1 cellular context compared by ENCODE assay signal in the genomic region with DNA sequence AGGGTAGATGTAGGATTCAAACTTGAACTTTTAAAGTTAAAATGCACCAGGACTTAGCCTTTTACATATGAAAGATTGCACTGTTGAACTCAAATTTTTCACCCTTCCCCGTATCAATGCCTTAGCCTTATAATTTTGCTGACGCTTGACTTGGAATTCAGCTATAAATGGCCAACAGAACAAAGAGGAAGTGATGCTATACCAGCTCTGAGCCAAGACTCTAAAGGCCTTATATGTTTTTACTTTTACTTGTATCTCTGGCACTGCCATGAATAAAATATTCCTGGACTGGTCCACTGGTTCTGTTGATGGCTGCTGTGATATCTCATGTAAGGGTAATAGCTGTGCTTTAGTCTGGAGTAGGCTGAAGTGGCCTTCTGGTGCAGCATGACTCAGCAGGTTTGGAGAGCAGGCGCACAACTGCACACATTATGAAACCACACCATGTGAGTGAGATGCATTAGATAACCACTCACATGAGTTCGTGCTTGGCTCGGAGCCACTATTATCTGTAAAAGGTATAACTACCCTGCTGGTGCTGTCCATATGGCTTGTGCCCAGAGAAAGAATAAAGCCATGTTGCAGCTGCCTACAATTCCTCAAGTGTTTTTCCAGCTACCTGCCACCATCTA.
TF ChIP-seq lines count a peak whose summit lies in the region.

No MANE protein-coding gene starts in this region.

TF ChIP-seq in IMR-90, 13 proteins besides CTCF, POLR2A, EP300 and RAD21:
- TF ChIP-seq FOS (IDR thresholded peaks at IDR 0.05; ENCODE audit: low read depth, low read length) (no peak), CEBPB (IDR thresholded peaks at IDR 0.05; ENCODE audit: low read depth, low read length) (no peak), BHLHE40 (IDR thresholded peaks at IDR 0.05; ENCODE audit: low read depth, low read length) (no peak), MXI1 (IDR thresholded peaks at IDR 0.05; ENCODE audit: borderline replicate concordance, low read depth, low read length) (no peak), CHD1 (IDR thresholded peaks at IDR 0.05; ENCODE audit: low read depth, low read length) (no peak), SMC3 (IDR thresholded peaks at IDR 0.05; ENCODE audit: low read depth, low read length) (no peak), MAZ (IDR thresholded peaks at IDR 0.05; ENCODE audit: borderline replicate concordance, low read depth, low read length) (no peak), NFE2L2 (IDR thresholded peaks at IDR 0.05; ENCODE audit: low read depth, low read length) (peak; percentile 94), MAFK (IDR thresholded peaks at IDR 0.05; ENCODE audit: low read depth, low read length) (peak; percentile 57; the same call in 1 of the 2 replicates), RCOR1 (IDR thresholded peaks at IDR 0.05; ENCODE audit: insufficient replicate concordance, low read length) (no peak), RFX5 (IDR thresholded peaks at IDR 0.05; ENCODE audit: low read depth, low read length) (no peak)
- TF ChIP-seq, protein P1, sequence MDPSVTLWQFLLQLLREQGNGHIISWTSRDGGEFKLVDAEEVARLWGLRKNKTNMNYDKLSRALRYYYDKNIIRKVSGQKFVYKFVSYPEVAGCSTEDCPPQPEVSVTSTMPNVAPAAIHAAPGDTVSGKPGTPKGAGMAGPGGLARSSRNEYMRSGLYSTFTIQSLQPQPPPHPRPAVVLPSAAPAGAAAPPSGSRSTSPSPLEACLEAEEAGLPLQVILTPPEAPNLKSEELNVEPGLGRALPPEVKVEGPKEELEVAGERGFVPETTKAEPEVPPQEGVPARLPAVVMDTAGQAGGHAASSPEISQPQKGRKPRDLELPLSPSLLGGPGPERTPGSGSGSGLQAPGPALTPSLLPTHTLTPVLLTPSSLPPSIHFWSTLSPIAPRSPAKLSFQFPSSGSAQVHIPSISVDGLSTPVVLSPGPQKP (IDR thresholded peaks at IDR 0.05; ENCODE audit: borderline replicate concordance, low read depth, low read length), result no peak
- TF ChIP-seq, protein P2, sequence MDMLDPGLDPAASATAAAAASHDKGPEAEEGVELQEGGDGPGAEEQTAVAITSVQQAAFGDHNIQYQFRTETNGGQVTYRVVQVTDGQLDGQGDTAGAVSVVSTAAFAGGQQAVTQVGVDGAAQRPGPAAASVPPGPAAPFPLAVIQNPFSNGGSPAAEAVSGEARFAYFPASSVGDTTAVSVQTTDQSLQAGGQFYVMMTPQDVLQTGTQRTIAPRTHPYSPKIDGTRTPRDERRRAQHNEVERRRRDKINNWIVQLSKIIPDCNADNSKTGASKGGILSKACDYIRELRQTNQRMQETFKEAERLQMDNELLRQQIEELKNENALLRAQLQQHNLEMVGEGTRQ (IDR thresholded peaks at IDR 0.05; ENCODE audit: low read depth, low read length), result no peak
